ENCODE assay signal across 1 cellular context in the genomic region with DNA sequence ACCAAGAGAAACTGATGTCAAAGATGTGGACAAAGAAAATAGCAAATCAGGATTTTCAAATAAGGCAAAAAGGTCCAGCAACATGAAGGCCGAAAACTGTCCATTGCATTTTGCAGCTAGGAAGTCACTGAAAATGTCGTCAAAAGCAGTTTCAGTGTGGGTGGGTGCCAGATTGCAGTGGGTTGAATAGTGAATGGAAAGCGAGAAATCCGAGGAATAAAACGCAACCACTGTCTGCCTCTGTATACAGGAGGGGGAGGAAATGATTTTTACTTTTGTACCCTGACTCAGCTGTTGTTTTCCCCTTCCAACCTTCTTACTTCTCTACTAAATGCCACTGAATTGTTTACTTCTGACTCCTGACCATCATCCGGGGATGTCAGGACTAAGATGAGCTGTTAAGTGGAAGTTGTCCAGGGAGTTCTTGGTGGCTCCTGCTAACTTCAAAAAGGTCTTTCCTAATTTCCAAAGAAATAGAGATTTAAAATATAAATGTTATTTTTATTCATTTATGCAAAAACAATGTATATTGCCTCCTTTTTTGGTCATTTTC.
TF ChIP-seq lines count a peak whose summit lies in the region.

No MANE protein-coding gene starts in this region.

TF ChIP-seq in GM23338, 12 proteins besides CTCF, POLR2A, EP300 and RAD21 (continued from another document):
- TF ChIP-seq ZNF331 (CRISPR knock-in tag; IDR thresholded peaks at IDR 0.05; ENCODE audit: low read depth) (no peak), JUNB (IDR thresholded peaks at IDR 0.05; ENCODE audit: unreplicated experiment) (no peak), POLR2AphosphoS5 (IDR thresholded peaks at IDR 0.05; ENCODE audit: low read depth) (no peak), STAT1 (IDR thresholded peaks at IDR 0.05; ENCODE audit: unreplicated experiment) (no peak)
- TF ChIP-seq, protein P1, sequence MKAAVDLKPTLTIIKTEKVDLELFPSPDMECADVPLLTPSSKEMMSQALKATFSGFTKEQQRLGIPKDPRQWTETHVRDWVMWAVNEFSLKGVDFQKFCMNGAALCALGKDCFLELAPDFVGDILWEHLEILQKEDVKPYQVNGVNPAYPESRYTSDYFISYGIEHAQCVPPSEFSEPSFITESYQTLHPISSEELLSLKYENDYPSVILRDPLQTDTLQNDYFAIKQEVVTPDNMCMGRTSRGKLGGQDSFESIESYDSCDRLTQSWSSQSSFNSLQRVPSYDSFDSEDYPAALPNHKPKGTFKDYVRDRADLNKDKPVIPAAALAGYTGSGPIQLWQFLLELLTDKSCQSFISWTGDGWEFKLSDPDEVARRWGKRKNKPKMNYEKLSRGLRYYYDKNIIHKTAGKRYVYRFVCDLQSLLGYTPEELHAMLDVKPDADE (IDR thresholded peaks at IDR 0.05), result no peak
- TF ChIP-seq, protein P2, sequence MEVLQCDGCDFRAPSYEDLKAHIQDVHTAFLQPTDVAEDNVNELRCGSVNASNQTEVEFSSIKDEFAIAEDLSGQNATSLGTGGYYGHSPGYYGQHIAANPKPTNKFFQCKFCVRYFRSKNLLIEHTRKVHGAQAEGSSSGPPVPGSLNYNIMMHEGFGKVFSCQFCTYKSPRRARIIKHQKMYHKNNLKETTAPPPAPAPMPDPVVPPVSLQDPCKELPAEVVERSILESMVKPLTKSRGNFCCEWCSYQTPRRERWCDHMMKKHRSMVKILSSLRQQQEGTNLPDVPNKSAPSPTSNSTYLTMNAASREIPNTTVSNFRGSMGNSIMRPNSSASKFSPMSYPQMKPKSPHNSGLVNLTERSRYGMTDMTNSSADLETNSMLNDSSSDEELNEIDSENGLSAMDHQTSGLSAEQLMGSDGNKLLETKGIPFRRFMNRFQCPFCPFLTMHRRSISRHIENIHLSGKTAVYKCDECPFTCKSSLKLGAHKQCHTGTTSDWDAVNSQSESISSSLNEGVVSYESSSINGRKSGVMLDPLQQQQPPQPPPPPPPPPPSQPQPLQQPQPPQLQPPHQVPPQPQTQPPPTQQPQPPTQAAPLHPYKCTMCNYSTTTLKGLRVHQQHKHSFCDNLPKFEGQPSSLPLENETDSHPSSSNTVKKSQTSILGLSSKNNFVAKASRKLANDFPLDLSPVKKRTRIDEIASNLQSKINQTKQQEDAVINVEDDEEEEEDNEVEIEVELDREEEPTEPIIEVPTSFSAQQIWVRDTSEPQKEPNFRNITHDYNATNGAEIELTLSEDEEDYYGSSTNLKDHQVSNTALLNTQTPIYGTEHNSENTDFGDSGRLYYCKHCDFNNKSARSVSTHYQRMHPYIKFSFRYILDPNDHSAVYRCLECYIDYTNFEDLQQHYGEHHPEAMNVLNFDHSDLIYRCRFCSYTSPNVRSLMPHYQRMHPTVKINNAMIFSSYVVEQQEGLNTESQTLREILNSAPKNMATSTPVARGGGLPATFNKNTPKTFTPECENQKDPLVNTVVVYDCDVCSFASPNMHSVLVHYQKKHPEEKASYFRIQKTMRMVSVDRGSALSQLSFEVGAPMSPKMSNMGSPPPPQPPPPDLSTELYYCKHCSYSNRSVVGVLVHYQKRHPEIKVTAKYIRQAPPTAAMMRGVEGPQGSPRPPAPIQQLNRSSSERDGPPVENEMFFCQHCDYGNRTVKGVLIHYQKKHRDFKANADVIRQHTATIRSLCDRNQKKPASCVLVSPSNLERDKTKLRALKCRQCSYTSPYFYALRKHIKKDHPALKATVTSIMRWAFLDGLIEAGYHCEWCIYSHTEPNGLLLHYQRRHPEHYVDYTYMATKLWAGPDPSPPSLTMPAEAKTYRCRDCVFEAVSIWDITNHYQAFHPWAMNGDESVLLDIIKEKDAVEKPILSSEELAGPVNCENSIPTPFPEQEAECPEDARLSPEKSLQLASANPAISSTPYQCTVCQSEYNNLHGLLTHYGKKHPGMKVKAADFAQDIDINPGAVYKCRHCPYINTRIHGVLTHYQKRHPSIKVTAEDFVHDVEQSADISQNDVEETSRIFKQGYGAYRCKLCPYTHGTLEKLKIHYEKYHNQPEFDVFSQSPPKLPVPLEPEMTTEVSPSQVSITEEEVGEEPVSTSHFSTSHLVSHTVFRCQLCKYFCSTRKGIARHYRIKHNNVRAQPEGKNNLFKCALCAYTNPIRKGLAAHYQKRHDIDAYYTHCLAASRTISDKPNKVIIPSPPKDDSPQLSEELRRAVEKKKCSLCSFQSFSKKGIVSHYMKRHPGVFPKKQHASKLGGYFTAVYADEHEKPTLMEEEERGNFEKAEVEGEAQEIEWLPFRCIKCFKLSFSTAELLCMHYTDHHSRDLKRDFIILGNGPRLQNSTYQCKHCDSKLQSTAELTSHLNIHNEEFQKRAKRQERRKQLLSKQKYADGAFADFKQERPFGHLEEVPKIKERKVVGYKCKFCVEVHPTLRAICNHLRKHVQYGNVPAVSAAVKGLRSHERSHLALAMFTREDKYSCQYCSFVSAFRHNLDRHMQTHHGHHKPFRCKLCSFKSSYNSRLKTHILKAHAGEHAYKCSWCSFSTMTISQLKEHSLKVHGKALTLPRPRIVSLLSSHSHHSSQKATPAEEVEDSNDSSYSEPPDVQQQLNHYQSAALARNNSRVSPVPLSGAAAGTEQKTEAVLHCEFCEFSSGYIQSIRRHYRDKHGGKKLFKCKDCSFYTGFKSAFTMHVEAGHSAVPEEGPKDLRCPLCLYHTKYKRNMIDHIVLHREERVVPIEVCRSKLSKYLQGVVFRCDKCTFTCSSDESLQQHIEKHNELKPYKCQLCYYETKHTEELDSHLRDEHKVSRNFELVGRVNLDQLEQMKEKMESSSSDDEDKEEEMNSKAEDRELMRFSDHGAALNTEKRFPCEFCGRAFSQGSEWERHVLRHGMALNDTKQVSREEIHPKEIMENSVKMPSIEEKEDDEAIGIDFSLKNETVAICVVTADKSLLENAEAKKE (CRISPR knock-in tag; IDR thresholded peaks at IDR 0.05), result no peak
